Comparison of ENCODE assay signal across 1 cellular context in genomic region chr3:122146466-122146865, GRCh38.
TF ChIP-seq lines count a peak whose summit lies in the region.

No MANE protein-coding gene starts in this region.

TF ChIP-seq in GM12878, 131 proteins besides CTCF, POLR2A, EP300 and RAD21 (continued from another document):
- TF ChIP-seq ZBTB4 (CRISPR knock-in tag; IDR thresholded peaks at IDR 0.05) (no peak), IKZF1 (conservative IDR thresholded peaks at IDR 0.05) (peak; percentile 48; the same call in 1 of the 2 replicates), SIX5 (IDR thresholded peaks at IDR 0.05; ENCODE audit: low read depth, low read length, severe bottlenecking) (no peak), JUNB (IDR thresholded peaks at IDR 0.05) (peak; percentile 83), PAX5 (IDR thresholded peaks at IDR 0.05; ENCODE audit: borderline replicate concordance, low read depth, low read length) (no peak), POLR2AphosphoS2 (IDR thresholded peaks at IDR 0.05; ENCODE audit: low read depth, low read length) (no peak), ZNF274 (IDR thresholded peaks at IDR 0.05; ENCODE audit: insufficient read depth, insufficient read length) (no peak), SMARCA5 (IDR thresholded peaks at IDR 0.05) (no peak)
